2 cellular contexts compared by ENCODE assay signal in genomic region chr6:79777713-79778579, GRCh38.
TF ChIP-seq lines count a peak whose summit lies in the region.

No MANE protein-coding gene starts in this region.

TF ChIP-seq in HEK293, 187 proteins besides CTCF, POLR2A, EP300 and RAD21 (continued from another document and continues in another):
- TF ChIP-seq ZNF18 (tag by site-specific recombination; IDR thresholded peaks at IDR 0.05) (no peak), ZNF654 (tag by site-specific recombination; IDR thresholded peaks at IDR 0.05; ENCODE audit: low read depth) (peak; percentile 67), KLF16 (tag by site-specific recombination; IDR thresholded peaks at IDR 0.05) (0 out of 2 replicates have a peak, but pooled peaks have one; percentile 28), ZNF184 (tag by site-specific recombination; IDR thresholded peaks at IDR 0.05) (no peak), KLF8 (tag by site-specific recombination; IDR thresholded peaks at IDR 0.05) (no peak), ZNF560 (tag by site-specific recombination; IDR thresholded peaks at IDR 0.05; ENCODE audit: borderline replicate concordance) (no peak), ZNF302 (tag by site-specific recombination; IDR thresholded peaks at IDR 0.05; ENCODE audit: low read depth) (no peak), REPIN1 (tag by site-specific recombination; IDR thresholded peaks at IDR 0.05; ENCODE audit: low read depth) (no peak), INSM2 (tag by site-specific recombination; IDR thresholded peaks at IDR 0.05) (no peak), ZNF518A (tag by site-specific recombination; conservative IDR thresholded peaks at IDR 0.05; ENCODE audit: low read depth) (0 out of 2 replicates have a peak, but pooled peaks have one; percentile 17), ZNF362 (tag by site-specific recombination; IDR thresholded peaks at IDR 0.05) (no peak), YY2 (tag by site-specific recombination; IDR thresholded peaks at IDR 0.05) (no peak), SP3 (tag by site-specific recombination; IDR thresholded peaks at IDR 0.05) (0 out of 2 replicates have a peak, but pooled peaks have one; percentile 12)

TF ChIP-seq in GM12878, 131 proteins besides CTCF, POLR2A, EP300 and RAD21 (continued from another document and continues in another):
- TF ChIP-seq MEF2B (IDR thresholded peaks at IDR 0.05; ENCODE audit: partially characterized antibody, poor library complexity, severe bottlenecking) (no peak), TCF12 (IDR thresholded peaks at IDR 0.05; ENCODE audit: low read depth, low read length) (no peak), SKIL (IDR thresholded peaks at IDR 0.05; ENCODE audit: low read depth, poor library complexity, severe bottlenecking) (peak; percentile 28), SPI1 (IDR thresholded peaks at IDR 0.05; ENCODE audit: borderline replicate concordance, insufficient read depth, low read depth, low read length) (0 out of 2 replicates have a peak, but pooled peaks have one; percentile 7), ZBTB40 (IDR thresholded peaks at IDR 0.05; ENCODE audit: borderline replicate concordance) (no peak), ATF3 (IDR thresholded peaks at IDR 0.05; ENCODE audit: borderline replicate concordance, extremely low read depth, low read depth, low read length) (peak; percentile 43; the same call in 1 of the 2 replicates), MYB (IDR thresholded peaks at IDR 0.05; ENCODE audit: borderline replicate concordance, low read depth, low read length) (no peak), WRNIP1 (IDR thresholded peaks at IDR 0.05; ENCODE audit: borderline replicate concordance, low read depth, low read length) (no peak), PAX8 (IDR thresholded peaks at IDR 0.05) (no peak), SMARCA5 (IDR thresholded peaks at IDR 0.05) (no peak), ZBTB4 (CRISPR knock-in tag; IDR thresholded peaks at IDR 0.05) (no peak), CHD1 (IDR thresholded peaks at IDR 0.05; ENCODE audit: low read depth, low read length) (no peak), LARP7 (IDR thresholded peaks at IDR 0.05) (peak; percentile 54; the same call in 1 of the 2 replicates), JUNB (IDR thresholded peaks at IDR 0.05) (no peak), MYC (IDR thresholded peaks at IDR 0.05; ENCODE audit: insufficient read depth, insufficient read length, insufficient replicate concordance, low read length, severe bottlenecking) (no peak), IKZF1 (conservative IDR thresholded peaks at IDR 0.05) (peak; percentile 67), ZNF24 (IDR thresholded peaks at IDR 0.05) (no peak), SP1 (IDR thresholded peaks at IDR 0.05; ENCODE audit: low read depth, low read length) (no peak), PAX5 (IDR thresholded peaks at IDR 0.05; ENCODE audit: borderline replicate concordance, low read depth, low read length) (no peak), RAD51 (IDR thresholded peaks at IDR 0.05) (no peak), ATF2 (IDR thresholded peaks at IDR 0.05; ENCODE audit: low read length) (no peak), RELB (IDR thresholded peaks at IDR 0.05; ENCODE audit: low read depth) (peak; percentile 74), ZNF622 (IDR thresholded peaks at IDR 0.05) (no peak), RFX5 (IDR thresholded peaks at IDR 0.05; ENCODE audit: low read depth, low read length) (no peak), EZH2 (IDR thresholded peaks at IDR 0.05; ENCODE audit: borderline replicate concordance, control insufficient read depth, low read depth, low read length) (no peak), ZNF217 (IDR thresholded peaks at IDR 0.05) (no peak), CBX5 (IDR thresholded peaks at IDR 0.05; ENCODE audit: low read depth) (no peak), ZBED1 (IDR thresholded peaks at IDR 0.05; ENCODE audit: borderline replicate concordance) (no peak), ZSCAN29 (IDR thresholded peaks at IDR 0.05) (no peak), IRF4 (IDR thresholded peaks at IDR 0.05; ENCODE audit: low read depth, low read length) (0 out of 2 replicates have a peak, but pooled peaks have one; percentile 52), MLLT1 (IDR thresholded peaks at IDR 0.05) (no peak), CHD4 (IDR thresholded peaks at IDR 0.05) (no peak), HSF1 (IDR thresholded peaks at IDR 0.05; ENCODE audit: low read depth, low read length) (no peak), FOXK2 (IDR thresholded peaks at IDR 0.05) (peak; percentile 70), USF1 (IDR thresholded peaks at IDR 0.05; ENCODE audit: borderline replicate concordance, extremely low read length, insufficient read depth, low read depth, low read length) (no peak), IRF5 (IDR thresholded peaks at IDR 0.05; ENCODE audit: borderline replicate concordance) (no peak), PML (IDR thresholded peaks at IDR 0.05; ENCODE audit: low read length) (no peak), RUNX3 (IDR thresholded peaks at IDR 0.05; ENCODE audit: low read length) (peak; percentile 43)
